12 cellular contexts compared by ENCODE assay signal in genomic region chr6:15776458-15776980, GRCh38.
A peak's percentile ranks its signal among the peaks of the same experiment; 100 is the strongest.
DNase-seq lines count a peak whose midpoint lies in the region; ATAC-seq lines count a peak whose summit lies in the region.
"Had no signal": no experiment of that assay in that cellular context is flagged by ENCODE, and none has a peak within 500 bp of the region (broad histone marks: within the 10 kb centered on the region; RNA-seq: fewer than 3 reads in every experiment).

No MANE protein-coding gene starts in this region.

- no peak for DNase-seq in NOMO-1 (lab: John Stamatoyannopoulos, UW; ENCODE audit: unreplicated experiment in 2 of 2)
- no peak for DNase-seq in NCI-H2029 treated with DMSO at 0.1 percent for 48 hours (lab: John Stamatoyannopoulos, UW)
- DNase-seq in kidney tubule cell (ENCODE audit: low spot score), result no peak
- DNase-seq: CD4-positive, alpha-beta T cell; heart left ventricle; NCI-H1048; NCI-H774 had no signal

- ATAC-seq in GM18498 (IDR thresholded peaks at IDR 0.05; ENCODE audit: unreplicated experiment), result peak; percentile 69
- peak; percentile 72 for ATAC-seq in GM19043 (IDR thresholded peaks at IDR 0.05; ENCODE audit: low read depth, unreplicated experiment)
- peak; percentile 52 for ATAC-seq in HG03469 (IDR thresholded peaks at IDR 0.05; ENCODE audit: unreplicated experiment)
- ATAC-seq in esophagus mucosa, result peak; percentile 45
- ATAC-seq in GM19324 (IDR thresholded peaks at IDR 0.05; ENCODE audit: low FRiP score, unreplicated experiment), result no peak
- ATAC-seq: heart left ventricle had no signal
